In the genomic region with DNA sequence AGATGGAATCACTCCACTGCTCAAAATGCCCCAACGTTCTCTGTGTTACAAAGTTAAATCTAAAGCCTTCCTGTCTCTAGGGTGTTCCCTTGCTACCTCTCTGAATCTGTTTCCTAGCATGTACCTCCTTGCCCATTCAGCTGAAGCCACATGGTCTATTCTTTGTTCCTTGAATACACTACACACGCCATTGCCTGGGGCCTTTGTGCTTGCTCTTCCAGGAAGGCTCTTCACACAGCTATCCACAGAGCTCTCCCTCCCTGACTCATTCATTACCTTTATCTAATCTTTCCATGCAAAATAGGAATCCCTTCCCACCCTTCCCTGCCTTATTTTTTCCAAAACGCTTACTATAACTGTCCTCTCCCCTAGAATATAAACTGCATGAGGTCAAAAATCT, we compare ENCODE assay signal across 15 cellular contexts.
A peak's percentile ranks its signal among the peaks of the same experiment; 100 is the strongest.
DNase-seq lines count a peak whose midpoint lies in the region; ATAC-seq and TF ChIP-seq lines count a peak whose summit lies in the region.
"Had no signal": no experiment of that assay in that cellular context is flagged by ENCODE, and none has a peak within 500 bp of the region (broad histone marks: within the 10 kb centered on the region; RNA-seq: fewer than 3 reads in every experiment).

No MANE protein-coding gene starts in this region.

- in situ Hi-C loops in mammary epithelial cell (cut with MboI; ENCODE audit: low sequenced_read_pairs in 2 of 2), result no loop called here

- H3K27ac ChIP-seq in mammary epithelial cell (ENCODE audit: insufficient read depth, low read depth, low read length) (peak overlapping the region; percentile 31), neural progenitor cell (no peak overlapping the region)
- H3K27ac ChIP-seq: cardiac muscle cell, psoas muscle had no signal

- no TSS peak for BruUV-seq in mammary epithelial cell (replicated peaks; lab: Mats Ljungman, UMichigan)

- intact Hi-C loops in mammary epithelial cell (cut with micrococcal nuclease), result no loop called here

- peaks cover 37% of the 10 kb centered on the region for H3K4me1 ChIP-seq in mammary epithelial cell (ENCODE audit: insufficient read depth, low read length)
- peaks cover 9% of the 10 kb centered on the region for H3K4me1 ChIP-seq in neural progenitor cell
- H3K4me1 ChIP-seq: psoas muscle had no signal

- H3K4me1 Mint-ChIP-seq in neural progenitor cell, result peaks cover 30% of the 10 kb centered on the region

- H3K36me3 ChIP-seq in mammary epithelial cell (ENCODE audit: insufficient read depth, low read length) (no peaks in the 10 kb centered on the region), neural progenitor cell (no peaks in the 10 kb centered on the region)
- H3K36me3 ChIP-seq: cardiac muscle cell had no signal

- dilution Hi-C loops in mammary epithelial cell (cut with HindIII; ENCODE audit: low sequenced_read_pairs), result no loop called here

- H2AFZ ChIP-seq in mammary epithelial cell (ENCODE audit: low read depth, low read length), result peak overlapping the region; percentile 28
- H2AFZ ChIP-seq in neural progenitor cell (replicated peaks), result peak overlapping the region; percentile 66

- H3K27me3 Mint-ChIP-seq in neural progenitor cell (ENCODE audit: insufficient read depth, low read depth), result no peaks in the 10 kb centered on the region

- no peak overlapping the region for H3K4me3 Mint-ChIP-seq in neural progenitor cell
- H3K4me3 Mint-ChIP-seq: activated CD4-positive, alpha-beta memory T cell treated with anti-CD3 and anti-CD28 coated beads, Interleukin-2, amount 10 ng/mL, durations not matched to agents 7 days and 5 days; B cell had no signal

- DNase-seq in EH (ENCODE audit: low read depth) (peak; percentile 48), NCI-H69 (lab: John Stamatoyannopoulos, UW) (peak; percentile 34), mammary epithelial cell (peak; percentile 73), neural progenitor cell (ENCODE audit: low spot score) (peak; percentile 30), COR-L47 (lab: John Stamatoyannopoulos, UW) (no peak), SHP77 (lab: John Stamatoyannopoulos, UW) (no peak)
- DNase-seq: activated CD4-positive, alpha-beta memory T cell treated with anti-CD3 and anti-CD28 coated beads, Interleukin-2, amount 10 ng/mL, durations not matched to agents 7 days and 5 days; activated gamma-delta T cell treated with Interleukin-2 at 50 U/mL for 16 hours; kidney glomerular epithelial cell; NCI-H2081; psoas muscle had no signal

- CTCF ChIA-PET in mammary epithelial cell (lab: Charles Lee; ENCODE audit: low non-redundant PET), result no interaction called here

- H4K20me1 ChIP-seq in mammary epithelial cell (ENCODE audit: insufficient read depth, low read length) (peaks cover 2% of the 10 kb centered on the region), neural progenitor cell (ENCODE audit: low read depth) (no peaks in the 10 kb centered on the region)

- peak overlapping the region; percentile 33 for H3K9ac ChIP-seq in mammary epithelial cell (ENCODE audit: insufficient read depth, low read length)
- H3K9ac ChIP-seq in neural progenitor cell, result no peak overlapping the region

- no peaks in the 10 kb centered on the region for H3K36me3 Mint-ChIP-seq in neural progenitor cell

- H3K9me3 Mint-ChIP-seq in neural progenitor cell, result no peaks in the 10 kb centered on the region
- H3K9me3 Mint-ChIP-seq: activated CD4-positive, alpha-beta memory T cell treated with anti-CD3 and anti-CD28 coated beads, Interleukin-2, amount 10 ng/mL, durations not matched to agents 7 days and 5 days had no signal

- H3K9me3 ChIP-seq in mammary epithelial cell (replicated peaks; ENCODE audit: insufficient read depth, low read length), result no peaks in the 10 kb centered on the region
- no peaks in the 10 kb centered on the region for H3K9me3 ChIP-seq in neural progenitor cell (ENCODE audit: low read depth)
- H3K9me3 ChIP-seq: psoas muscle had no signal

- ATAC-seq in HG02840 (IDR thresholded peaks at IDR 0.05; ENCODE audit: low FRiP score, unreplicated experiment), result no peak
- no peak for ATAC-seq in activated CD4-positive, CD25-positive, alpha-beta regulatory T cell treated with anti-CD3 and anti-CD28 coated beads, Interleukin-2, amount 50 U/mL, for 24 hours
- ATAC-seq: psoas muscle had no signal

- no peak overlapping the region for H3K4me3 ChIP-seq in mammary epithelial cell (replicated peaks in 1 of 3; ENCODE audit: insufficient read depth in 1 of 3, low read depth in 2 of 3, low read length in 3 of 3)
- H3K4me3 ChIP-seq in neural progenitor cell, result no peak overlapping the region
- H3K4me3 ChIP-seq: cardiac muscle cell, psoas muscle had no signal

- peak overlapping the region; percentile 55 for H3K4me2 ChIP-seq in mammary epithelial cell (ENCODE audit: insufficient read depth, low read depth, low read length)
- no peak overlapping the region for H3K4me2 ChIP-seq in neural progenitor cell

- H3K79me2 ChIP-seq in mammary epithelial cell (ENCODE audit: insufficient read depth, low read length) (peaks cover 83% of the 10 kb centered on the region), neural progenitor cell (ENCODE audit: low read depth) (no peaks in the 10 kb centered on the region)

- peak overlapping the region; percentile 2 for H3K27ac Mint-ChIP-seq in neural progenitor cell
- H3K27ac Mint-ChIP-seq: activated CD4-positive, alpha-beta memory T cell treated with anti-CD3 and anti-CD28 coated beads, Interleukin-2, amount 10 ng/mL, durations not matched to agents 7 days and 5 days; B cell had no signal

- TF ChIP-seq CTCF in mammary epithelial cell (conservative IDR thresholded peaks at IDR 0.05 in 1 of 2, IDR thresholded peaks at IDR 0.05 in 1 of 2; ENCODE audit: extremely low read depth in 1 of 2, insufficient read depth in 1 of 2, low read depth in 1 of 2, low read length in 2 of 2) (no peak), neural progenitor cell (IDR thresholded peaks at IDR 0.05) (no peak)

- 40% methylated on average over 3 of the region's 3 CpGs for WGBS in mammary epithelial cell (ENCODE audit: low coverage, missing lambda C conversion rate)

- H3F3A ChIP-seq in neural progenitor cell (ENCODE audit: low read depth), result no peaks in the 10 kb centered on the region

- H3K27me3 ChIP-seq in mammary epithelial cell (ENCODE audit: insufficient read depth, low read length) (no peaks in the 10 kb centered on the region), neural progenitor cell (no peaks in the 10 kb centered on the region)
- H3K27me3 ChIP-seq: cardiac muscle cell had no signal

Comparison
In these comparisons a context has a peak if more than half of its experiments do, and no peak if none do; other contexts are left out.
1. DNase-seq: peak in EH (single experiment), NCI-H69 (single experiment), mammary epithelial cell (single experiment) and neural progenitor cell (single experiment); none in COR-L47 (single experiment) and SHP77 (0 of 2).